In genomic region chr14:43001729-43002128, GRCh38 we compare ENCODE assay signal across 25 cellular contexts.
"Had no signal": no experiment of that assay in that cellular context is flagged by ENCODE, and none has a peak within 500 bp of the region (broad histone marks: within the 10 kb centered on the region; RNA-seq: fewer than 3 reads in every experiment).

No MANE protein-coding gene starts in this region.

- H3K27me3 ChIP-seq: esophagus muscularis mucosa, foreskin keratinocyte, gastroesophageal sphincter, heart left ventricle, hepatocyte, neutrophil, stomach, thyroid gland, vagina had no signal

- H2AFZ ChIP-seq: hepatocyte, parathyroid adenoma had no signal

- H3K9ac ChIP-seq: parathyroid adenoma had no signal

- H3K4me3 ChIP-seq: esophagus muscularis mucosa, gastroesophageal sphincter, heart left ventricle, hepatocyte, lung, smooth muscle cell, stomach, thyroid gland, vagina had no signal

- ATAC-seq: foreskin keratinocyte; gastroesophageal sphincter; heart left ventricle; left lobe of liver; natural killer cell treated with Interleukin-12 subunit alpha and Interleukin-12 subunit beta and Interleukin-15 and Interleukin-18, amount 100 ng/mL, for 72 hours; sciatic nerve; stimulated activated effector memory CD8-positive, alpha-beta T cell treated with anti-CD3 and anti-CD28 coated beads, Interleukin-12 subunit alpha, Interleukin-12 subunit beta, amount 100 ng/mL, for 72 hours had no signal

- DNase-seq: effector CD8-positive, alpha-beta T cell; endodermal cell; foreskin keratinocyte; heart left ventricle; kidney; naive B cell; stimulated activated CD4-positive, alpha-beta T cell treated with anti-CD3 and anti-CD28 coated beads, Interleukin-12 subunit alpha, Interleukin-12 subunit beta, amount 100 ng/mL, for 4 hours; stimulated activated CD4-positive, alpha-beta T cell treated with anti-CD3 and anti-CD28 coated beads, Interleukin-2, amount 100 ng/mL, for 24 hours; stimulated activated CD4-positive, alpha-beta T cell treated with anti-CD3 and anti-CD28 coated beads, Interleukin-4, amount 100 ng/mL, for 24 hours; stimulated activated naive CD4-positive, alpha-beta T cell treated with Interleukin-2 at 50 U/mL for 16 hours; stomach; thyroid gland; trophoblast cell had no signal

- H3K4me2 ChIP-seq: hepatocyte, smooth muscle cell had no signal

- H3K4me1 ChIP-seq: esophagus muscularis mucosa, foreskin keratinocyte, gastroesophageal sphincter, heart left ventricle, parathyroid adenoma, stomach, thyroid gland, vagina had no signal

- H3K36me3 ChIP-seq: esophagus muscularis mucosa, gastroesophageal sphincter, heart left ventricle, neutrophil, stomach, thyroid gland, vagina had no signal

- H3K27ac ChIP-seq: esophagus muscularis mucosa, foreskin keratinocyte, gastroesophageal sphincter, heart left ventricle, hepatocyte, neutrophil, parathyroid adenoma, stomach, thyroid gland, vagina had no signal

- H3K9me3 ChIP-seq: neutrophil, thyroid gland had no signal
